ENCODE assay signal across 18 cellular contexts in genomic region chr15:74390552-74391288, GRCh38. TPM values are rescaled to one million over a fixed set of nuclear protein-coding genes. Genes with fewer than 3 reads are reported as not detected.
DNase-seq lines count a peak whose midpoint lies in the region; ATAC-seq and TF ChIP-seq lines count a peak whose summit lies in the region.
"Had no signal": no experiment of that assay in that cellular context is flagged by ENCODE, and none has a peak within 500 bp of the region (broad histone marks: within the 10 kb centered on the region; RNA-seq: fewer than 3 reads in every experiment).

No MANE protein-coding gene starts in this region.

- H3K27me3 Mint-ChIP-seq in activated CD4-positive, alpha-beta T cell treated with anti-CD3 and anti-CD28 coated beads for 36 hours: no peaks in the 10 kb centered on the region
- no peaks in the 10 kb centered on the region for H3K27me3 Mint-ChIP-seq in activated CD8-positive, alpha-beta T cell treated with anti-CD3 and anti-CD28 coated beads for 36 hours
- H3K27me3 Mint-ChIP-seq in natural killer cell treated with Interleukin-12 subunit alpha and Interleukin-12 subunit beta and Interleukin-15 and Interleukin-18, amount 100 ng/mL, for 72 hours: no peaks in the 10 kb centered on the region

- H3K4me2 ChIP-seq in OCI-LY7 (ENCODE audit: low read length): no peak overlapping the region
- H3K4me2 ChIP-seq: GM23338 had no signal

- H3K36me3 Mint-ChIP-seq in activated CD4-positive, alpha-beta T cell treated with anti-CD3 and anti-CD28 coated beads for 36 hours (ENCODE audit: low read depth): no peaks in the 10 kb centered on the region
- no peaks in the 10 kb centered on the region for H3K36me3 Mint-ChIP-seq in activated CD8-positive, alpha-beta T cell treated with anti-CD3 and anti-CD28 coated beads for 36 hours (ENCODE audit: low read depth)
- H3K36me3 Mint-ChIP-seq in natural killer cell treated with Interleukin-12 subunit alpha and Interleukin-12 subunit beta and Interleukin-15 and Interleukin-18, amount 100 ng/mL, for 72 hours: no peaks in the 10 kb centered on the region
- H3K36me3 Mint-ChIP-seq: WTC11 had no signal

- peaks cover 27% of the 10 kb centered on the region for H3K4me1 ChIP-seq in OCI-LY7 (ENCODE audit: insufficient read depth, low read length, poor library complexity, severe bottlenecking)

- peak; percentile 20 for ATAC-seq in activated CD4-positive, alpha-beta T cell treated with anti-CD3 and anti-CD28 coated beads for 36 hours
- no peak for ATAC-seq in activated CD8-positive, alpha-beta T cell treated with anti-CD3 and anti-CD28 coated beads for 36 hours
- ATAC-seq in natural killer cell treated with Interleukin-12 subunit alpha and Interleukin-12 subunit beta and Interleukin-15 and Interleukin-18, amount 100 ng/mL, for 72 hours: peak in 1 of 2 donors; percentile 50
- ATAC-seq: esophagus mucosa, GM23338, left cardiac atrium, Right ventricle myocardium inferior, WTC11 had no signal

- no peak for TF ChIP-seq CTCF in activated CD8-positive, alpha-beta T cell treated with anti-CD3 and anti-CD28 coated beads for 36 hours (IDR thresholded peaks at IDR 0.05)
- no peak for TF ChIP-seq CTCF in OCI-LY7 (conservative IDR thresholded peaks at IDR 0.05; ENCODE audit: low read length)

- H3K9me3 Mint-ChIP-seq in activated CD4-positive, alpha-beta T cell treated with anti-CD3 and anti-CD28 coated beads for 36 hours (ENCODE audit: low read depth): no peaks in the 10 kb centered on the region
- H3K9me3 Mint-ChIP-seq in activated CD8-positive, alpha-beta T cell treated with anti-CD3 and anti-CD28 coated beads for 36 hours: no peaks in the 10 kb centered on the region
- no peaks in the 10 kb centered on the region for H3K9me3 Mint-ChIP-seq in natural killer cell treated with Interleukin-12 subunit alpha and Interleukin-12 subunit beta and Interleukin-15 and Interleukin-18, amount 100 ng/mL, for 72 hours
- H3K9me3 Mint-ChIP-seq: GM23338, WTC11 had no signal

- peak overlapping the region; percentile 22 for H3K4me3 Mint-ChIP-seq in activated CD4-positive, alpha-beta T cell treated with anti-CD3 and anti-CD28 coated beads for 36 hours
- peak overlapping the region; percentile 46 for H3K4me3 Mint-ChIP-seq in activated CD8-positive, alpha-beta T cell treated with anti-CD3 and anti-CD28 coated beads for 36 hours
- H3K4me3 Mint-ChIP-seq in natural killer cell treated with Interleukin-12 subunit alpha and Interleukin-12 subunit beta and Interleukin-15 and Interleukin-18, amount 100 ng/mL, for 72 hours: peak overlapping the region; percentile 17
- H3K4me3 Mint-ChIP-seq: GM23338, WTC11 had no signal

- POLR2A ChIA-PET in activated CD4-positive, alpha-beta T cell treated with anti-CD3 and anti-CD28 coated beads for 36 hours (lab: Charles Lee): no interaction called here
- POLR2A ChIA-PET in activated CD8-positive, alpha-beta T cell treated with anti-CD3 and anti-CD28 coated beads for 36 hours (lab: Charles Lee): interaction anchor here (0.8 to 2.2 kb wide), 2 partner anchors 10 to 12 kb away, joined by 4 to 10 read pairs; no protein-coding TSS in a partner anchor
- POLR2A ChIA-PET in OCI-LY7 (lab: Charles Lee): no interaction called here

- H3K4me3 ChIP-seq in OCI-LY7 (ENCODE audit: low read depth, low read length, poor library complexity, severe bottlenecking): no peak overlapping the region
- H3K4me3 ChIP-seq: GM23338 had no signal

- intact Hi-C loops in activated CD4-positive, alpha-beta T cell treated with anti-CD3 and anti-CD28 coated beads for 36 hours (cut with DNase I, micrococcal nuclease): no loop called here
- intact Hi-C loops in activated CD8-positive, alpha-beta T cell treated with anti-CD3 and anti-CD28 coated beads for 36 hours (cut with micrococcal nuclease): no loop called here
- intact Hi-C loops in OCI-LY7 (cut with micrococcal nuclease; ENCODE audit: unreplicated experiment): no loop called here

- peak overlapping the region; percentile 76 for H3K27ac Mint-ChIP-seq in activated CD4-positive, alpha-beta T cell treated with anti-CD3 and anti-CD28 coated beads for 36 hours
- peak overlapping the region; percentile 89 for H3K27ac Mint-ChIP-seq in activated CD8-positive, alpha-beta T cell treated with anti-CD3 and anti-CD28 coated beads for 36 hours
- peak overlapping the region; percentile 81 to 89 for H3K27ac Mint-ChIP-seq in natural killer cell treated with Interleukin-12 subunit alpha and Interleukin-12 subunit beta and Interleukin-15 and Interleukin-18, amount 100 ng/mL, for 72 hours
- H3K27ac Mint-ChIP-seq: WTC11 had no signal

- no peak for DNase-seq in activated CD4-positive, alpha-beta T cell treated with anti-CD3 and anti-CD28 coated beads for 36 hours
- no peak for DNase-seq in activated CD4-positive, alpha-beta T cell treated with anti-CD3 and anti-CD28 coated beads for 1 hour
- DNase-seq in activated CD8-positive, alpha-beta T cell treated with anti-CD3 and anti-CD28 coated beads for 36 hours: no peak
- no peak for DNase-seq in natural killer cell treated with Interleukin-12 subunit alpha and Interleukin-12 subunit beta and Interleukin-15 and Interleukin-18, amount 100 ng/mL, for 72 hours (ENCODE audit: low spot score)
- no peak for DNase-seq in NCI-H1694 (lab: John Stamatoyannopoulos, UW)
- no peak for DNase-seq in NCI-H748 (lab: John Stamatoyannopoulos, UW; ENCODE audit: unreplicated experiment)
- no peak for DNase-seq in OCI-LY7 (ENCODE audit: low spot score)
- DNase-seq: DMS 273 treated with DMSO at 0.1 percent for 48 hours, left cardiac atrium, NCI-H1436, NCI-H526 had no signal

- no TSS peak for BruUV-seq in OCI-LY7 (replicated peaks; lab: Mats Ljungman, UMichigan)

- H3K4me1 Mint-ChIP-seq in activated CD4-positive, alpha-beta T cell treated with anti-CD3 and anti-CD28 coated beads for 36 hours: peaks cover 52% of the 10 kb centered on the region
- peaks cover 79% of the 10 kb centered on the region for H3K4me1 Mint-ChIP-seq in activated CD8-positive, alpha-beta T cell treated with anti-CD3 and anti-CD28 coated beads for 36 hours (ENCODE audit: low read depth)
- peaks cover 22 to 38% of the 10 kb centered on the region in 2 donors for H3K4me1 Mint-ChIP-seq in natural killer cell treated with Interleukin-12 subunit alpha and Interleukin-12 subunit beta and Interleukin-15 and Interleukin-18, amount 100 ng/mL, for 72 hours (ENCODE audit: low read depth in 2 of 2)

- CTCF ChIA-PET in activated CD4-positive, alpha-beta T cell treated with anti-CD3 and anti-CD28 coated beads for 36 hours (lab: Charles Lee): interaction anchor here (1.1 kb wide), 1 partner anchor 8 kb away, joined by 3 read pairs; no protein-coding TSS in a partner anchor
- CTCF ChIA-PET in activated CD8-positive, alpha-beta T cell treated with anti-CD3 and anti-CD28 coated beads for 36 hours (lab: Charles Lee): interaction anchor here (1.1 to 1.3 kb wide), 3 partner anchors 8 to 18 kb away, joined by 3 to 4 read pairs (median 4); no protein-coding TSS in a partner anchor
- CTCF ChIA-PET in OCI-LY7 (lab: Charles Lee; ENCODE audit: unreplicated experiment): no interaction called here

- H4K20me1 ChIP-seq in OCI-LY7 (ENCODE audit: insufficient read depth, low read length): no peaks in the 10 kb centered on the region

- H3K36me3 ChIP-seq in KOPT-K1 (ENCODE audit: insufficient read depth, low read length): no peaks in the 10 kb centered on the region
- H3K36me3 ChIP-seq in OCI-LY7 (ENCODE audit: insufficient read depth, low read length): no peaks in the 10 kb centered on the region

- H3K9me2 ChIP-seq in OCI-LY7 (ENCODE audit: insufficient read depth, low read length): no peaks in the 10 kb centered on the region

- H2AFZ ChIP-seq in OCI-LY7 (ENCODE audit: low read length): no peak overlapping the region
- H2AFZ ChIP-seq: GM23338 had no signal

- no peaks in the 10 kb centered on the region for H3K9me3 ChIP-seq in KOPT-K1 (ENCODE audit: insufficient read depth, low read length, poor library complexity, severe bottlenecking)
- H3K9me3 ChIP-seq in OCI-LY7 (ENCODE audit: low read length): no peaks in the 10 kb centered on the region

- peak overlapping the region; percentile 99 for H3K27ac ChIP-seq in KOPT-K1 (ENCODE audit: low read depth, low read length, poor library complexity, severe bottlenecking)
- no peak overlapping the region for H3K27ac ChIP-seq in OCI-LY7 (ENCODE audit: low read depth, low read length, poor library complexity, severe bottlenecking)

- no peaks in the 10 kb centered on the region for H3K79me2 ChIP-seq in OCI-LY7 (ENCODE audit: insufficient read depth, low read depth, low read length)

RNA-seq across cellular contexts. Expression of gene CYP11A1, which starts 23.3 kb away (rescaled TPM):
- not detected for total RNA-seq in activated CD4-positive, alpha-beta T cell treated with anti-CD3 and anti-CD28 coated beads for 36 hours
- under 1 TPM; 0.29 to 0.31 TPM for total RNA-seq in activated CD8-positive, alpha-beta T cell treated with anti-CD3 and anti-CD28 coated beads for 36 hours
- total RNA-seq in natural killer cell treated with Interleukin-12 subunit alpha and Interleukin-12 subunit beta and Interleukin-15 and Interleukin-18, amount 100 ng/mL, for 72 hours: 1 to 10 TPM in 1 of 2 donors, not detected in 1; 1.0 TPM
- total RNA-seq in OCI-LY7 (2014; rRNA removed; shearing (Covaris generic)): not detected in 2 replicates
- total RNA-seq in OCI-LY7 (2022): not detected in 2 replicates
- total RNA-seq: A673, HT-29 had no signal

RNA-seq across cellular contexts. Expression of gene SEMA7A, which starts 43.0 kb away (rescaled TPM):
- 10 to 100 TPM; 57.3 to 57.7 TPM for total RNA-seq in activated CD4-positive, alpha-beta T cell treated with anti-CD3 and anti-CD28 coated beads for 36 hours
- 10 to 100 TPM; 62.4 TPM for total RNA-seq in activated CD8-positive, alpha-beta T cell treated with anti-CD3 and anti-CD28 coated beads for 36 hours
- 10 to 100 TPM; 32.1 to 40.8 TPM for total RNA-seq in natural killer cell treated with Interleukin-12 subunit alpha and Interleukin-12 subunit beta and Interleukin-15 and Interleukin-18, amount 100 ng/mL, for 72 hours
- 0.06 and 0.08 TPM in 2 replicates for total RNA-seq in OCI-LY7 (2014; rRNA removed; shearing (Covaris generic))
- total RNA-seq in OCI-LY7 (2022): 0.46 and 1.0 TPM in 2 replicates

Comparison
In these comparisons a context has a peak if more than half of its experiments do, and no peak if none do; other contexts are left out.
1. RNA of gene SEMA7A, which starts 43.0 kb away (total RNA-seq): 62.4 TPM in activated CD8-positive, alpha-beta T cell treated with anti-CD3 and anti-CD28 coated beads for 36 hours, 57.3 to 57.7 TPM in activated CD4-positive, alpha-beta T cell treated with anti-CD3 and anti-CD28 coated beads for 36 hours and 32.1 to 40.8 TPM in natural killer cell treated with Interleukin-12 subunit alpha and Interleukin-12 subunit beta and Interleukin-15 and Interleukin-18, amount 100 ng/mL, for 72 hours; 0.06 to 1.0 TPM in OCI-LY7; every median in the first group is over 10 times any median in the second.
2. Peak in every context shown above with its lines, with median percentiles within 50 percentile points of each other: H3K27ac Mint-ChIP-seq and H3K4me3 Mint-ChIP-seq.